8 cellular contexts compared by ENCODE assay signal in the genomic region with DNA sequence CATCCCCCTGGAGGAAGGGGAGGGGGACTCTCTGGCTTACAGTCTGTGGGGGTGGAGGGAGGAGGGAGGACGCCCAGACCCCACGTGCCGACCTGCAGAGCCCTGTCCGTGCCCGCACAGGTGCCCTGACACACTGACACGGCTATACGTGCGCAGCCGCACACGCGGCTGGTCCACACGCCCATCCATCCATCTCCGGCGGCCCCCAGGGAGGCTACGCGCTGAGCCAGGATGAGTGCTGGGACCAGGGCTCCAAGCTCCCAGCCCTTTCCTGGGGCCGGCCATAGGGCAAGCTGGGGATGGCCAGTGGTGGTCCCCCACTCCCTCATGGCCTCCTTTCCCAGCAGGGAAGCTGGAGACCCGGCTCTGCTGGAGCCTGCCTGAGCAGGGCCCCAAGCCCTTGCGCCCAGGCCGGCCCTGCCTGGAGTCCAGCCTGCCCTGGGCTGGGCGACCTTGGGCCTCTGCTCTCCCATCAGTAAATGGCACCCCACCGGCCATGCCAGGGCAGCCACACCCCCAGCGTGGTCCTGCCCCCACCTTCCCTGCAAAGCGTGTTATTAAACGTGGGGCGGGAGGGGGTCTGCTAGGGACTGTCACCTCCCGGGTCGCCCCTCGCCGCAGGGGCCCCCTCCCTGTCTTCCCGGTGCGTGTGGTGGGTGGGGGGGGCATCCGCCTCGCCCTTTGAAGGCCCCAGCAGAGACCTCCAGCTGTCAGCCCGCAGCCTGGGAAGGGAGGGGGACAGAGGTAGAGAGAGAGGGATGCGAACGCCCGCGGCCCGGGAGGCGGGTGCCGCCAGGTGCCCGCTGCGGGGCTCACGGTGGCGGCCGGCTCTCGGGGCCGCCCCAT. TPM values are rescaled to one million over a fixed set of nuclear protein-coding genes. Genes with fewer than 3 reads are reported as not detected.
DNase-seq lines count a peak whose midpoint lies in the region; ATAC-seq and TF ChIP-seq lines count a peak whose summit lies in the region.

No MANE protein-coding gene starts in this region.

- CTCF ChIA-PET in HCT116 (lab: Charles Lee), result interaction anchor here (0.5 to 3.5 kb wide), 9 partner anchors 9 to 461 kb away, joined by 3 to 24 read pairs (median 4); partner anchors contain the start of genes ECI1, MLST8, PGP and TBC1D24

- no peaks in the 10 kb centered on the region for H3K9me3 ChIP-seq in HCT116 (ENCODE audit: control insufficient read depth in 1 of 2, insufficient read depth in 1 of 2, low read depth in 1 of 2, low read length in 2 of 2)
- H3K9me3 ChIP-seq in SJCRH30 (replicated peaks), result no peaks in the 10 kb centered on the region

- H3K4me3 ChIP-seq in HCT116 (replicated peaks in 1 of 2; ENCODE audit: low read depth in 1 of 2, low read length in 2 of 2), result peak overlapping the region; percentile 41 to 58
- H3K4me3 ChIP-seq in SJCRH30, result peak overlapping the region; percentile 32; the same call in 1 of the 2 replicates
- peak overlapping the region; percentile 40 for H3K4me3 ChIP-seq in fibroblast of villous mesenchyme (ENCODE audit: low read depth, low read length)
- H3K4me3 ChIP-seq in retinal pigment epithelial cell (ENCODE audit: low read length), result peak overlapping the region; percentile 22

- no peak overlapping the region; the same call in 1 of the 2 replicates for H3K27ac ChIP-seq in HCT116 (ENCODE audit: low read depth, low read length)
- no peak overlapping the region for H3K27ac ChIP-seq in SJCRH30

- intact Hi-C loops in HCT116 (cut with micrococcal nuclease), result loop anchor here (2.0 to 10.0 kb wide), 2 partner anchors 55 to 309 kb away; partner anchors contain the start of gene ECI1

- TF ChIP-seq CTCF in HCT116 (IDR thresholded peaks at IDR 0.05 in 2 of 3, conservative IDR thresholded peaks at IDR 0.05 in 1 of 3; ENCODE audit: borderline replicate concordance in 1 of 3, insufficient read depth in 1 of 3, low read depth in 2 of 3, low read length in 2 of 3), result no peak
- no peak for TF ChIP-seq CTCF in fibroblast of villous mesenchyme (IDR thresholded peaks at IDR 0.05; ENCODE audit: insufficient read depth, low read depth, low read length)
- no peak for TF ChIP-seq CTCF in retinal pigment epithelial cell (conservative IDR thresholded peaks at IDR 0.05; ENCODE audit: low read depth, low read length)

- H3K4me1 ChIP-seq in HCT116 (ENCODE audit: control insufficient read depth in 1 of 2, insufficient read depth in 2 of 2, low read length in 2 of 2) (peaks cover 5 to 19% of the 10 kb centered on the region in 2 experiments), SJCRH30 (peaks cover 4% of the 10 kb centered on the region; the same call in 1 of the 2 replicates)

- DNase-seq in HCT116 (ENCODE audit: low read depth, low spot score) (no peak), SJCRH30 (no peak), fibroblast of villous mesenchyme (ENCODE audit: low read depth) (no peak), retinal pigment epithelial cell (ENCODE audit: low read depth) (no peak)

- BruUV-seq in HCT116 (replicated peaks; lab: Mats Ljungman, UMichigan), result no TSS peak

- POLR2A ChIA-PET in HCT116 (lab: Charles Lee), result interaction anchor here (1.0 to 1.6 kb wide), 4 partner anchors 28 to 56 kb away, joined by 4 to 11 read pairs (median 6); partner anchors contain the start of genes E4F1, ECI1 and TRAF7

- TF ChIP-seq POLR2A in HCT116 (IDR thresholded peaks at IDR 0.05; ENCODE audit: borderline replicate concordance, extremely low read depth, insufficient read depth, insufficient read length), result no peak

- peak overlapping the region; percentile 41 for H3K9ac ChIP-seq in HCT116 (ENCODE audit: low read length)

- no peaks in the 10 kb centered on the region for H3K27me3 ChIP-seq in HCT116 (ENCODE audit: insufficient read depth, low read length)
- peaks cover 56% of the 10 kb centered on the region for H3K27me3 ChIP-seq in SJCRH30

- no peak for TF ChIP-seq RAD21 in HCT116 (IDR thresholded peaks at IDR 0.05; ENCODE audit: low read depth)

- H3K36me3 ChIP-seq in HCT116 (ENCODE audit: control insufficient read depth in 1 of 2, insufficient read depth in 2 of 2, low read length in 2 of 2) (no peaks in the 10 kb centered on the region), SJCRH30 (no peaks in the 10 kb centered on the region)

- RAD21 ChIA-PET in HCT116 (lab: Charles Lee; ENCODE audit: low non-redundant PET in 1 of 2, low total read pairs in 2 of 2, uncharacterized antibody in 2 of 2, unreplicated experiment in 2 of 2), result interaction anchor here (0.6 to 1.6 kb wide), 6 partner anchors 19 to 306 kb away, joined by 3 to 6 read pairs (median 4); partner anchors contain the start of genes ECI1 (in 1 of the 2) and PGP (in 1 of the 2)

- ATAC-seq in HCT116 (peak; percentile 26), HG03108 (IDR thresholded peaks at IDR 0.05; ENCODE audit: unreplicated experiment) (no peak), HG02588 (IDR thresholded peaks at IDR 0.05; ENCODE audit: unreplicated experiment) (no peak), HG02623 (IDR thresholded peaks at IDR 0.05; ENCODE audit: unreplicated experiment) (no peak), GM18520 (IDR thresholded peaks at IDR 0.05; ENCODE audit: unreplicated experiment) (no peak)

- no peaks in the 10 kb centered on the region for H3K79me2 ChIP-seq in HCT116 (ENCODE audit: insufficient read depth, low read length)

- H2AFZ ChIP-seq in HCT116 (ENCODE audit: low read depth, low read length, poor library complexity, severe bottlenecking), result no peak overlapping the region

- H3K9me2 ChIP-seq in HCT116 (ENCODE audit: insufficient read depth), result no peaks in the 10 kb centered on the region

- peak overlapping the region; percentile 88 for H3K4me2 ChIP-seq in HCT116 (ENCODE audit: low read length)

- no peaks in the 10 kb centered on the region for H4K20me1 ChIP-seq in HCT116 (ENCODE audit: insufficient read depth)

TF ChIP-seq in HCT116, 20 proteins besides CTCF, POLR2A, EP300 and RAD21:
- TF ChIP-seq EZH2 (IDR thresholded peaks at IDR 0.05) (no peak), SRF (IDR thresholded peaks at IDR 0.05; ENCODE audit: low read depth) (no peak), POLR2AphosphoS5 (IDR thresholded peaks at IDR 0.05; ENCODE audit: low read depth, low read length) (no peak), EZH2phosphoT487 (IDR thresholded peaks at IDR 0.05; ENCODE audit: borderline replicate concordance) (no peak), CEBPB (IDR thresholded peaks at IDR 0.05; ENCODE audit: low read depth) (no peak)

RNA-seq across cellular contexts. Expression of gene CASKIN1, which starts 0.9 kb away (rescaled TPM):
- total RNA-seq in HCT116 (2021; ENCODE audit: unreplicated experiment) (5.9 TPM), fibroblast of villous mesenchyme (under 0.01 and 0.86 TPM in 2 replicates)
- 2.3 and 3.2 TPM in 2 replicates for polyA plus RNA-seq in HCT116 (2012)
- 0.13 and 0.24 TPM in 2 replicates for total RNA-seq in SJCRH30 (2014; rRNA removed; shearing (Covaris generic))

RNA-seq across cellular contexts. Expression of gene MLST8, which starts 9.7 kb away (rescaled TPM):
- total RNA-seq in HCT116 (2021; ENCODE audit: unreplicated experiment) (58.7 TPM), fibroblast of villous mesenchyme (18.4 and 24.2 TPM in 2 replicates)
- polyA plus RNA-seq in HCT116 (2012), result 90.9 and 100 TPM in 2 replicates
- total RNA-seq in SJCRH30 (2014; rRNA removed; shearing (Covaris generic)), result 28.8 and 32.8 TPM in 2 replicates

RNA-seq across cellular contexts. Expression of gene BRICD5, which starts 15.1 kb away (rescaled TPM):
- total RNA-seq in HCT116 (2021; ENCODE audit: unreplicated experiment) (9.8 TPM), fibroblast of villous mesenchyme (1.6 and 1.7 TPM in 2 replicates)
- polyA plus RNA-seq in HCT116 (2012), result 7.8 and 8.4 TPM in 2 replicates
- total RNA-seq in SJCRH30 (2014; rRNA removed; shearing (Covaris generic)), result 3.6 and 4.1 TPM in 2 replicates

RNA-seq across cellular contexts. Expression of gene PGP, which starts 19.1 kb away (rescaled TPM):
- total RNA-seq in HCT116 (2021; ENCODE audit: unreplicated experiment), result 32.6 TPM
- polyA plus RNA-seq in HCT116 (2012), result 21.2 and 22.3 TPM in 2 replicates
- 13.1 and 14.2 TPM in 2 replicates for total RNA-seq in SJCRH30 (2014; rRNA removed; shearing (Covaris generic))
- total RNA-seq in fibroblast of villous mesenchyme, result 20.3 TPM in 2 replicates

RNA-seq across cellular contexts. Expression of gene E4F1, which starts 27.9 kb away (rescaled TPM):
- total RNA-seq in HCT116 (2021; ENCODE audit: unreplicated experiment) (40.7 TPM), fibroblast of villous mesenchyme (25.9 and 32.5 TPM in 2 replicates)
- 31.0 and 38.0 TPM in 2 replicates for polyA plus RNA-seq in HCT116 (2012)
- 18.6 and 19.6 TPM in 2 replicates for total RNA-seq in SJCRH30 (2014; rRNA removed; shearing (Covaris generic))
